Comparison of ENCODE assay signal across 13 cellular contexts in the genomic region with DNA sequence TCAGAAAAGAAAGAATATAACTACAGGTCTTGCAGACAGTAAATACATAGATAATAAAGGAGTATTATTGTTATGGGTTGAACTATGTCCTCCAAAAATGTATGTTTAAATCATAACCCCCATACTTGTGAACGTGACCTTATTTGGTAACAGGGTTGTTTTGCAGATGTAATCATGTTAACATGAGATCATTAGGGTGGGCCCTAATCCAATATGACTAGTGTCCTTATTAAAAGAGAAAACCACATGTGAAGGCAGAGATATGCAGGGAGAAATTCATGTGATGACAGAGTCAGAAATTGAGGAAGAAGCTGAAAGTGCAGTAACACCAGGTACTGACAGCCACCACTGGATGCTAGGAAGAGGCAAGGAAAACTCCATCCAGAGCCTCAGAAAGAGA.
"Had no signal": no experiment of that assay in that cellular context is flagged by ENCODE, and none has a peak within 500 bp of the region (broad histone marks: within the 10 kb centered on the region; RNA-seq: fewer than 3 reads in every experiment).

No MANE protein-coding gene starts in this region.

- H3K4me1 Mint-ChIP-seq: activated naive CD4-positive, alpha-beta T cell treated with anti-CD3 and anti-CD28 coated beads, Interleukin-2, amount 50 U/mL, for 24 hours; brain; mesothelial cell of epicardium; stimulated activated memory B cell treated with anti-CD40 and anti-IgM and Interleukin-4, amounts not matched to agents 10 μg/mL and 1 μg/mL and 100 μg/mL, for 72 hours; T-helper 17 cell had no signal

- H3K4me3 ChIP-seq: tibial nerve had no signal

- DNase-seq: activated CD4-positive, alpha-beta T cell treated with anti-CD3 and anti-CD28 coated beads, Interleukin-2, amount 50 U/mL, for 1 hour; activated effector memory CD4-positive, alpha-beta T cell treated with Interleukin-2 at 50 U/mL for 16 hours; activated T-cell treated with anti-CD3 and anti-CD28 coated beads for 4 hours; amniotic stem cell; hypothalamus; posterior cingulate gyrus; small intestine; T-helper 17 cell had no signal

- H3K4me1 ChIP-seq: tibial nerve had no signal

- H3K9me3 ChIP-seq: tibial nerve had no signal

- H3K27ac Mint-ChIP-seq: activated naive CD4-positive, alpha-beta T cell treated with anti-CD3 and anti-CD28 coated beads, Interleukin-2, amount 50 U/mL, for 24 hours; brain; mesothelial cell of epicardium; stimulated activated memory B cell treated with anti-CD40 and anti-IgM and Interleukin-4, amounts not matched to agents 10 μg/mL and 1 μg/mL and 100 μg/mL, for 72 hours; T-helper 17 cell had no signal

- H3K27ac ChIP-seq: tibial nerve had no signal

- ATAC-seq: stimulated activated memory B cell treated with anti-CD40 and anti-IgM and Interleukin-4, amounts not matched to agents 10 μg/mL and 1 μg/mL and 100 μg/mL, for 72 hours; T-helper 17 cell had no signal

- H3K9me3 Mint-ChIP-seq: activated naive CD4-positive, alpha-beta T cell treated with anti-CD3 and anti-CD28 coated beads, Interleukin-2, amount 50 U/mL, for 24 hours; stimulated activated memory B cell treated with anti-CD40 and anti-IgM and Interleukin-4, amounts not matched to agents 10 μg/mL and 1 μg/mL and 100 μg/mL, for 72 hours had no signal

- H3K27me3 Mint-ChIP-seq: activated naive CD4-positive, alpha-beta T cell treated with anti-CD3 and anti-CD28 coated beads, Interleukin-2, amount 50 U/mL, for 24 hours; brain; stimulated activated memory B cell treated with anti-CD40 and anti-IgM and Interleukin-4, amounts not matched to agents 10 μg/mL and 1 μg/mL and 100 μg/mL, for 72 hours; T-helper 17 cell had no signal

- H3K27me3 ChIP-seq: tibial nerve had no signal

- H3K4me3 Mint-ChIP-seq: activated naive CD4-positive, alpha-beta T cell treated with anti-CD3 and anti-CD28 coated beads, Interleukin-2, amount 50 U/mL, for 24 hours; brain; mesothelial cell of epicardium; stimulated activated memory B cell treated with anti-CD40 and anti-IgM and Interleukin-4, amounts not matched to agents 10 μg/mL and 1 μg/mL and 100 μg/mL, for 72 hours; T-helper 17 cell had no signal
